ENCODE assay signal across 23 cellular contexts in genomic region chr10:130882911-130883310, GRCh38.
"Had no signal": no experiment of that assay in that cellular context is flagged by ENCODE, and none has a peak within 500 bp of the region (broad histone marks: within the 10 kb centered on the region; RNA-seq: fewer than 3 reads in every experiment).

No MANE protein-coding gene starts in this region.

- H3K36me3 Mint-ChIP-seq: immature natural killer cell; naive thymus-derived CD8-positive, alpha-beta T cell; neural progenitor cell; stimulated activated effector memory CD8-positive, alpha-beta T cell treated with anti-CD3 and anti-CD28 coated beads, Interleukin-12 subunit alpha, Interleukin-12 subunit beta, amount 100 ng/mL, for 72 hours had no signal

- ATAC-seq: left colon; left lung; lower lobe of right lung; naive thymus-derived CD8-positive, alpha-beta T cell; right lobe of liver; stimulated activated effector memory CD8-positive, alpha-beta T cell treated with anti-CD3 and anti-CD28 coated beads, Interleukin-12 subunit alpha, Interleukin-12 subunit beta, amount 100 ng/mL, for 72 hours had no signal

- H3K9me3 Mint-ChIP-seq: nephron; neural progenitor cell; stimulated activated effector memory CD8-positive, alpha-beta T cell treated with anti-CD3 and anti-CD28 coated beads, Interleukin-12 subunit alpha, Interleukin-12 subunit beta, amount 100 ng/mL, for 72 hours; stimulated activated naive CD8-positive, alpha-beta T cell treated with anti-CD3 and anti-CD28 coated beads, Interleukin-15, Interleukin-2, amounts not matched to agents 100 ng/mL and 50 ng/mL, for 24 hours had no signal

- DNase-seq: hypothalamus; immature natural killer cell; kidney; left colon; left lung; lower lobe of right lung; mammary epithelial cell; mesenchymal stem cell; naive thymus-derived CD8-positive, alpha-beta T cell; occipital lobe; right lobe of liver; stimulated activated CD4-positive, alpha-beta T cell treated with anti-CD3 and anti-CD28 coated beads, Interleukin-12 subunit alpha, Interleukin-12 subunit beta, amount 100 ng/mL, for 4 hours; stimulated activated CD4-positive, alpha-beta T cell treated with anti-CD3 and anti-CD28 coated beads, Interleukin-15, amount 100 ng/mL, for 24 hours; stimulated activated CD4-positive, alpha-beta T cell treated with anti-CD3 and anti-CD28 coated beads, Interleukin-2, amount 100 ng/mL, for 24 hours; stimulated activated CD4-positive, alpha-beta T cell treated with anti-CD3 and anti-CD28 coated beads, Interleukin-4, amount 100 ng/mL, for 1 hour; stimulated activated naive CD4-positive, alpha-beta T cell; trophoblast cell; uterus had no signal

- H3K27ac Mint-ChIP-seq: immature natural killer cell; naive thymus-derived CD8-positive, alpha-beta T cell; nephron; neural progenitor cell; progenitor cell of endocrine pancreas; stimulated activated effector memory CD8-positive, alpha-beta T cell treated with anti-CD3 and anti-CD28 coated beads, Interleukin-12 subunit alpha, Interleukin-12 subunit beta, amount 100 ng/mL, for 72 hours; stimulated activated naive CD8-positive, alpha-beta T cell treated with anti-CD3 and anti-CD28 coated beads, Interleukin-15, Interleukin-2, amounts not matched to agents 100 ng/mL and 50 ng/mL, for 24 hours had no signal

- H3K4me1 Mint-ChIP-seq: immature natural killer cell; nephron; stimulated activated effector memory CD8-positive, alpha-beta T cell treated with anti-CD3 and anti-CD28 coated beads, Interleukin-12 subunit alpha, Interleukin-12 subunit beta, amount 100 ng/mL, for 72 hours had no signal

- H3K4me3 Mint-ChIP-seq: immature natural killer cell; naive thymus-derived CD8-positive, alpha-beta T cell; nephron; neural progenitor cell; stimulated activated effector memory CD8-positive, alpha-beta T cell treated with anti-CD3 and anti-CD28 coated beads, Interleukin-12 subunit alpha, Interleukin-12 subunit beta, amount 100 ng/mL, for 72 hours; stimulated activated naive CD8-positive, alpha-beta T cell treated with anti-CD3 and anti-CD28 coated beads, Interleukin-15, Interleukin-2, amounts not matched to agents 100 ng/mL and 50 ng/mL, for 24 hours had no signal
